31 cellular contexts compared by ENCODE assay signal in the genomic region with DNA sequence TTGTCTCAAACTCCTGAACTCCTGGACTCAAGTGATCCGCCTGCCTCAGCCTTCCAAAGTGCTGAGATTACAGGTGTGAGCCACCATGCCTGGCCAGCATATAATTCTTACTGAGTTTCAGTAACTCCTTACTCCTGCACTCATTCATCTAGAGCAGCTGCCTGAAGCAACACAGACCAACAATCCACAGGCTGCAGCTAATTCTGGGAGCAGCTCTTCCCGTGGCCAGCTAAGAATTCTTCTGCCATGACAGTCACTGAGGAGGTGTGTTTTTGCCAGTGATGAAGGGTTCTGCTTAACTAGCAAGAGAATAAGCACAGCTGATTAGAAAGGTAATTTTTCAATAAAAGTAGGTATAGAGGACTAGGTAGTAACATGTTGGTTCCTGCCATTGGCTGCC. TPM values are rescaled to one million over a fixed set of nuclear protein-coding genes. Genes with fewer than 3 reads are reported as not detected.
"Had no signal": no experiment of that assay in that cellular context is flagged by ENCODE, and none has a peak within 500 bp of the region (broad histone marks: within the 10 kb centered on the region; RNA-seq: fewer than 3 reads in every experiment).

No MANE protein-coding gene starts in this region.

- H3K27ac Mint-ChIP-seq: activated CD4-positive, alpha-beta T cell treated with anti-CD3 and anti-CD28 coated beads, Interleukin-2, amount 10 ng/mL, durations not matched to agents 24 days and 14 days; activated CD8-positive, alpha-beta T cell treated with anti-CD3 and anti-CD28 coated beads for 36 hours; activated T-helper 17 cell treated with anti-CD3 and anti-CD28 coated beads, Interleukin-2, amount 50 U/mL, for 72 hours; naive thymus-derived CD8-positive, alpha-beta T cell; stimulated activated memory B cell treated with anti-CD40 and anti-IgM and Interleukin-4, amounts not matched to agents 10 μg/mL and 1 μg/mL and 100 μg/mL, for 72 hours had no signal

- H3K4me1 Mint-ChIP-seq: activated CD4-positive, alpha-beta T cell treated with anti-CD3 and anti-CD28 coated beads, Interleukin-2, amount 10 ng/mL, durations not matched to agents 24 days and 14 days; activated T-helper 17 cell treated with anti-CD3 and anti-CD28 coated beads, Interleukin-2, amount 50 U/mL, for 72 hours; central memory CD8-positive, alpha-beta T cell; naive thymus-derived CD8-positive, alpha-beta T cell; stimulated activated memory B cell treated with anti-CD40 and anti-IgM and Interleukin-4, amounts not matched to agents 10 μg/mL and 1 μg/mL and 100 μg/mL, for 72 hours had no signal

- H3K4me3 ChIP-seq: breast epithelium, gastroesophageal sphincter, hepatocyte, pancreas, prostate gland, sigmoid colon, smooth muscle cell, stomach, thyroid gland, upper lobe of right lung had no signal

- H3K9me3 Mint-ChIP-seq: activated CD4-positive, alpha-beta T cell treated with anti-CD3 and anti-CD28 coated beads, Interleukin-2, amount 10 ng/mL, durations not matched to agents 24 days and 14 days; activated CD8-positive, alpha-beta T cell treated with anti-CD3 and anti-CD28 coated beads for 36 hours; activated T-cell treated with anti-CD3 and anti-CD28 coated beads, Interleukin-2, amount 50 U/mL, for 4 hours; activated T-helper 17 cell treated with anti-CD3 and anti-CD28 coated beads, Interleukin-2, amount 50 U/mL, for 72 hours; central memory CD8-positive, alpha-beta T cell; naive thymus-derived CD8-positive, alpha-beta T cell; stimulated activated memory B cell treated with anti-CD40 and anti-IgM and Interleukin-4, amounts not matched to agents 10 μg/mL and 1 μg/mL and 100 μg/mL, for 72 hours had no signal

- ATAC-seq: activated CD8-positive, alpha-beta T cell treated with anti-CD3 and anti-CD28 coated beads for 36 hours; activated T-cell treated with anti-CD3 and anti-CD28 coated beads, Interleukin-2, amount 50 U/mL, for 4 hours; activated T-helper 17 cell treated with anti-CD3 and anti-CD28 coated beads, Interleukin-2, amount 50 U/mL, for 72 hours; gastroesophageal sphincter; left ventricle myocardium superior; naive thymus-derived CD8-positive, alpha-beta T cell; pancreas; stimulated activated memory B cell treated with anti-CD40 and anti-IgM and Interleukin-4, amounts not matched to agents 10 μg/mL and 1 μg/mL and 100 μg/mL, for 72 hours; upper lobe of right lung had no signal

- H3K36me3 Mint-ChIP-seq: naive thymus-derived CD8-positive, alpha-beta T cell; stimulated activated memory B cell treated with anti-CD40 and anti-IgM and Interleukin-4, amounts not matched to agents 10 μg/mL and 1 μg/mL and 100 μg/mL, for 72 hours had no signal

- H3K4me3 Mint-ChIP-seq: activated CD4-positive, alpha-beta T cell treated with anti-CD3 and anti-CD28 coated beads, Interleukin-2, amount 10 ng/mL, durations not matched to agents 24 days and 14 days; activated CD8-positive, alpha-beta T cell treated with anti-CD3 and anti-CD28 coated beads for 36 hours; activated T-cell treated with anti-CD3 and anti-CD28 coated beads, Interleukin-2, amount 50 U/mL, for 4 hours; activated T-helper 17 cell treated with anti-CD3 and anti-CD28 coated beads, Interleukin-2, amount 50 U/mL, for 72 hours; central memory CD8-positive, alpha-beta T cell; naive thymus-derived CD8-positive, alpha-beta T cell; neural crest cell; stimulated activated memory B cell treated with anti-CD40 and anti-IgM and Interleukin-4, amounts not matched to agents 10 μg/mL and 1 μg/mL and 100 μg/mL, for 72 hours had no signal

- DNase-seq: activated CD4-positive, alpha-beta T cell treated with anti-CD3 and anti-CD28 coated beads, Interleukin-2, amount 10 ng/mL, durations not matched to agents 24 days and 14 days; activated CD4-positive, CD25-positive, alpha-beta regulatory T cell treated with anti-CD3 and anti-CD28 coated beads, Interleukin-2, amount 50 U/mL, for 72 hours; activated CD8-positive, alpha-beta T cell treated with anti-CD3 and anti-CD28 coated beads for 36 hours; activated gamma-delta T cell treated with Interleukin-2 at 50 U/mL for 16 hours; activated naive CD4-positive, alpha-beta T cell treated with anti-CD3 and anti-CD28 coated beads, Interleukin-2, amount 50 U/mL, for 16 hours; activated T-cell treated with anti-CD3 and anti-CD28 coated beads, Interleukin-2, amount 50 U/mL, for 4 hours; amniotic stem cell; dermis blood vessel endothelial cell; effector CD4-positive, alpha-beta T cell; left ventricle myocardium superior; naive thymus-derived CD8-positive, alpha-beta T cell; nucleus accumbens; pancreas; sigmoid colon; stimulated activated CD4-positive, alpha-beta T cell treated with anti-CD3 and anti-CD28 coated beads, Interleukin-1b, Interleukin-23, amount 100 ng/mL, for 48 hours; stimulated activated CD4-positive, alpha-beta T cell treated with anti-CD3 and anti-CD28 coated beads, Interleukin-4, amount 100 ng/mL, for 4 hours; stimulated activated CD8-positive, alpha-beta memory T cell treated with anti-CD3 and anti-CD28 coated beads, Interleukin-4, amount 100 ng/mL, for 48 hours; stomach; T-helper 2 cell; thyroid gland; upper lobe of right lung had no signal

RNA-seq across cellular contexts. Expression of gene VTCN1, which starts 5.4 kb away (rescaled TPM):
- total RNA-seq: activated CD4-positive, alpha-beta T cell treated with anti-CD3 and anti-CD28 coated beads, Interleukin-2, amount 10 ng/mL, durations not matched to agents 24 days and 14 days; activated CD8-positive, alpha-beta T cell treated with anti-CD3 and anti-CD28 coated beads for 36 hours; activated T-cell treated with anti-CD3 and anti-CD28 coated beads, Interleukin-2, amount 50 U/mL, for 4 hours; activated T-helper 17 cell treated with anti-CD3 and anti-CD28 coated beads, Interleukin-2, amount 50 U/mL, for 72 hours; left ventricle myocardium superior; lung microvascular endothelial cell; naive thymus-derived CD8-positive, alpha-beta T cell; sigmoid colon; thyroid gland; upper lobe of right lung had no signal
- polyA plus RNA-seq: naive thymus-derived CD8-positive, alpha-beta T cell; sigmoid colon had no signal
